ENCODE assay signal across 14 cellular contexts in genomic region chr17:35521150-35521549, GRCh38. TPM values are rescaled to one million over a fixed set of nuclear protein-coding genes. Genes with fewer than 3 reads are reported as not detected.
A peak's percentile ranks its signal among the peaks of the same experiment; 100 is the strongest.
DNase-seq lines count a peak whose midpoint lies in the region; ATAC-seq and TF ChIP-seq lines count a peak whose summit lies in the region.
"Had no signal": no experiment of that assay in that cellular context is flagged by ENCODE, and none has a peak within 500 bp of the region (broad histone marks: within the 10 kb centered on the region; RNA-seq: fewer than 3 reads in every experiment).

No MANE protein-coding gene starts in this region.

- H3K4me1 Mint-ChIP-seq in CD8-positive, alpha-beta T cell (ENCODE audit: low read depth): peaks cover 96% of the 10 kb centered on the region
- H3K4me1 Mint-ChIP-seq in T-cell (peaks cover 95 to 98% (median 96%) of the 10 kb centered on the region in 3 donors), immature natural killer cell (peaks cover 95 to 100% of the 10 kb centered on the region in 2 donors)

- no peak overlapping the region for H2BK5ac ChIP-seq in mesendoderm (ENCODE audit: low read length)

- no peak overlapping the region for H3K23ac ChIP-seq in mesendoderm (ENCODE audit: low read length)

- no peaks in the 10 kb centered on the region for H3K27me3 Mint-ChIP-seq in CD8-positive, alpha-beta T cell (ENCODE audit: low read depth)
- no peaks in the 10 kb centered on the region for H3K27me3 Mint-ChIP-seq in T-cell
- peaks cover 0 to 7% (median 4%) of the 10 kb centered on the region in 3 donors for H3K27me3 Mint-ChIP-seq in immature natural killer cell (ENCODE audit: low read depth in 3 of 3)

- H4K5ac ChIP-seq in mesendoderm (ENCODE audit: low read length): no peak overlapping the region

- H2AK5ac ChIP-seq in mesendoderm (ENCODE audit: low read length): no peak overlapping the region

- H3K18ac ChIP-seq in mesendoderm (ENCODE audit: low read length): no peak overlapping the region

- DNase-seq in CD8-positive, alpha-beta T cell: no peak
- DNase-seq in T-cell (no peak), immature natural killer cell (no peak), foreskin keratinocyte (no peak), mesendoderm (no peak)
- DNase-seq: kidney, NCI-H187 treated with DMSO at 0.1 percent for 48 hours, nucleus accumbens, right lobe of liver had no signal

- H3K79me2 ChIP-seq in mesendoderm (ENCODE audit: control insufficient read depth, insufficient read depth, low read length): no peaks in the 10 kb centered on the region

- H3K79me1 ChIP-seq in mesendoderm (ENCODE audit: low read length): no peaks in the 10 kb centered on the region

- no peak overlapping the region for H3K27ac ChIP-seq in BLaER1
- no peak overlapping the region for H3K27ac ChIP-seq in CD8-positive, alpha-beta T cell (ENCODE audit: low read depth, low read length)
- no peak overlapping the region for H3K27ac ChIP-seq in foreskin keratinocyte
- no peak overlapping the region for H3K27ac ChIP-seq in mesendoderm (ENCODE audit: low read depth, low read length)
- H3K27ac ChIP-seq: right lobe of liver had no signal

- intact Hi-C loops in CD8-positive, alpha-beta T cell (cut with DNase I, micrococcal nuclease): loop anchor here in 1 of 2 experiments (2.0 kb wide), 3 partner anchors 14 to 32 kb away; partner anchors contain the start of gene SLFN12L

- H3K9ac ChIP-seq in BLaER1 (no peak overlapping the region), mesendoderm (ENCODE audit: low read length) (no peak overlapping the region)

- peaks cover 4% of the 10 kb centered on the region; the same call in 1 of the 2 replicates for H3K9me3 ChIP-seq in BLaER1
- no peaks in the 10 kb centered on the region for H3K9me3 ChIP-seq in CD8-positive, alpha-beta T cell (ENCODE audit: low read length)
- H3K9me3 ChIP-seq: right lobe of liver had no signal

- no peak overlapping the region for H3K4me3 ChIP-seq in BLaER1
- no peak overlapping the region for H3K4me3 ChIP-seq in CD8-positive, alpha-beta T cell (ENCODE audit: low read depth, low read length)
- H3K4me3 ChIP-seq in mesendoderm (ENCODE audit: low read length): no peak overlapping the region
- H3K4me3 ChIP-seq: right lobe of liver had no signal

- ATAC-seq in CD8-positive, alpha-beta T cell: peak; percentile 16
- ATAC-seq in T-cell (replicated peaks in 1 of 4) (peak in 1 of 4 experiments; percentile 28), foreskin keratinocyte (no peak), GM21717 (IDR thresholded peaks at IDR 0.05; ENCODE audit: unreplicated experiment) (no peak)

- CTCF ChIA-PET in CD8-positive, alpha-beta T cell (lab: Charles Lee): interaction anchor here (1.6 to 3.0 kb wide), 5 partner anchors 11 to 209 kb away, joined by 4 to 14 read pairs (median 6); no protein-coding TSS in a partner anchor
- CTCF ChIA-PET in T-cell (lab: Charles Lee): interaction anchor here (0.8 to 1.7 kb wide), 10 partner anchors 10 to 209 kb away, joined by 3 to 13 read pairs (median 5); partner anchors contain the start of gene SLFN11 (in 1 of the 2)

- H3K4ac ChIP-seq in mesendoderm (ENCODE audit: low read depth, low read length): no peak overlapping the region

- H3K4me1 ChIP-seq in BLaER1 (peaks cover 14% of the 10 kb centered on the region), foreskin keratinocyte (no peaks in the 10 kb centered on the region), mesendoderm (ENCODE audit: control insufficient read depth, low read depth, low read length) (no peaks in the 10 kb centered on the region)
- peaks cover 75% of the 10 kb centered on the region for H3K4me1 ChIP-seq in CD8-positive, alpha-beta T cell (ENCODE audit: insufficient read depth, low read length)
- H3K4me1 ChIP-seq: right lobe of liver had no signal

- no peak overlapping the region for H4K8ac ChIP-seq in mesendoderm (ENCODE audit: low read depth, low read length)

- H3K56ac ChIP-seq in mesendoderm (ENCODE audit: low read length): no peak overlapping the region

- H2BK15ac ChIP-seq in mesendoderm (replicated peaks; ENCODE audit: low read depth): no peak overlapping the region

- H3K27me3 ChIP-seq in BLaER1 (no peaks in the 10 kb centered on the region), foreskin keratinocyte (peaks cover 62% of the 10 kb centered on the region), mesendoderm (ENCODE audit: insufficient read depth, low read length, poor library complexity) (peaks cover 2% of the 10 kb centered on the region)
- no peaks in the 10 kb centered on the region for H3K27me3 ChIP-seq in CD8-positive, alpha-beta T cell (ENCODE audit: insufficient read depth, low read length)
- H3K27me3 ChIP-seq: right lobe of liver had no signal

- peaks cover 82% of the 10 kb centered on the region for H3K36me3 Mint-ChIP-seq in CD8-positive, alpha-beta T cell
- H3K36me3 Mint-ChIP-seq in T-cell: peaks cover 72% of the 10 kb centered on the region
- peaks cover 14 to 19% (median 16%) of the 10 kb centered on the region in 3 donors for H3K36me3 Mint-ChIP-seq in immature natural killer cell

- peak overlapping the region; percentile 61 for H3K4me3 Mint-ChIP-seq in CD8-positive, alpha-beta T cell
- peak overlapping the region; percentile 46 to 72 (median 68) for H3K4me3 Mint-ChIP-seq in T-cell
- H3K4me3 Mint-ChIP-seq in immature natural killer cell: peak overlapping the region; percentile 75 to 86 (median 80)

- H3K36me3 ChIP-seq in BLaER1: no peaks in the 10 kb centered on the region
- peaks cover 6% of the 10 kb centered on the region for H3K36me3 ChIP-seq in CD8-positive, alpha-beta T cell (ENCODE audit: insufficient read depth, low read length)
- H3K36me3 ChIP-seq in mesendoderm (ENCODE audit: control insufficient read depth, insufficient read depth, low read length): no peaks in the 10 kb centered on the region
- H3K36me3 ChIP-seq: right lobe of liver had no signal

- H3K9me3 Mint-ChIP-seq in CD8-positive, alpha-beta T cell: peaks cover 2% of the 10 kb centered on the region
- H3K9me3 Mint-ChIP-seq in T-cell (no peaks in the 10 kb centered on the region), immature natural killer cell (no peaks in the 10 kb centered on the region)

- WGBS in mesendoderm (ENCODE audit: extremely low coverage, insufficient coverage, low lambda C conversion rate): no CpG with 5 or more reads among the region's 1 CpG

- H2BK120ac ChIP-seq in mesendoderm (ENCODE audit: low read depth, low read length): no peak overlapping the region

- peak overlapping the region; percentile 91 for H3K27ac Mint-ChIP-seq in CD8-positive, alpha-beta T cell
- H3K27ac Mint-ChIP-seq in T-cell (peak overlapping the region; percentile 89), immature natural killer cell (peak overlapping the region; percentile 91 to 97 (median 95))

- POLR2A ChIA-PET in CD8-positive, alpha-beta T cell (lab: Charles Lee): interaction anchor here (0.7 to 3.0 kb wide), 13 partner anchors 9 to 279 kb away, joined by 3 to 14 read pairs (median 5); partner anchors contain the start of genes SLFN12L and SLFN5
- POLR2A ChIA-PET in T-cell (lab: Charles Lee): interaction anchor here (0.5 to 1.2 kb wide), 6 partner anchors 8 to 307 kb away, joined by 3 to 9 read pairs (median 5); no protein-coding TSS in a partner anchor

- H3K4me2 ChIP-seq in BLaER1 (peak overlapping the region; percentile 43), mesendoderm (ENCODE audit: low read length) (no peak overlapping the region)

- no peaks in the 10 kb centered on the region for H4K20me1 ChIP-seq in BLaER1

- TF ChIP-seq CTCF in CD8-positive, alpha-beta T cell (IDR thresholded peaks at IDR 0.05): no peak
- no peak for TF ChIP-seq CTCF in foreskin keratinocyte (conservative IDR thresholded peaks at IDR 0.05)

RNA-seq across cellular contexts. Expression of gene SLFN12L, which starts 16.3 kb away (rescaled TPM):
- total RNA-seq in CD8-positive, alpha-beta T cell: 10 to 100 TPM; 39.8 to 41.4 TPM
- total RNA-seq in T-cell: 100 to 1,000 TPM in 1 of 5 donors, 10 to 100 TPM in 4; 79.7 to 113 (median 90.7) TPM
- polyA plus RNA-seq in immature natural killer cell: 10 to 100 TPM; 14.8 to 28.8 (median 27.4) TPM
- not detected in 2 replicates for total RNA-seq in foreskin keratinocyte
- not detected in 2 replicates for polyA plus RNA-seq in foreskin keratinocyte
- not detected for polyA plus RNA-seq in mesendoderm (2013, experiment 1 of 2)
- polyA plus RNA-seq in mesendoderm (2013, experiment 2 of 2): not detected
- total RNA-seq: NCI-H460, OCI-LY7 had no signal

RNA-seq across cellular contexts. Expression of gene SLFN14, which starts 39.5 kb away (rescaled TPM):
- total RNA-seq in CD8-positive, alpha-beta T cell: not detected
- total RNA-seq in T-cell: not detected
- polyA plus RNA-seq in immature natural killer cell: under 1 TPM in 2 of 3 donors, not detected in 1; 0.10 to 0.50 TPM
- total RNA-seq in foreskin keratinocyte: not detected in 2 replicates
- polyA plus RNA-seq in foreskin keratinocyte: not detected in 2 replicates
- not detected for polyA plus RNA-seq in mesendoderm (2013, experiment 1 of 2)
- polyA plus RNA-seq in mesendoderm (2013, experiment 2 of 2): not detected
- total RNA-seq: fibroblast of lung, NCI-H460, OCI-LY7 had no signal
- polyA plus RNA-seq: fibroblast of lung had no signal

RNA-seq across cellular contexts. Expression of gene PEX12, which starts 57.2 kb away (rescaled TPM):
- total RNA-seq in CD8-positive, alpha-beta T cell: 1 to 10 TPM; 2.7 to 3.2 TPM
- total RNA-seq in T-cell (1 to 10 TPM; 3.6 to 6.6 (median 5.6) TPM), foreskin keratinocyte (3.9 and 4.0 TPM in 2 replicates)
- polyA plus RNA-seq in immature natural killer cell (1 to 10 TPM in 2 of 3 donors, not detected in 1; 1.7 to 2.0 TPM), foreskin keratinocyte (2.0 and 2.1 TPM in 2 replicates)
- polyA plus RNA-seq in mesendoderm (2013, experiment 1 of 2): 3.1 TPM
- polyA plus RNA-seq in mesendoderm (2013, experiment 2 of 2): 2.9 TPM

Comparison
In these comparisons a context has a peak if more than half of its experiments do, and no peak if none do; other contexts are left out.
1. RNA of gene SLFN12L, which starts 16.3 kb away (total RNA-seq): 79.7 to 113 TPM in T-cell and 39.8 to 41.4 TPM in CD8-positive, alpha-beta T cell; not detected in foreskin keratinocyte; every median in the first group is over 10 times any median in the second.
2. Peak in every context shown above with its lines, with median percentiles within 50 percentile points of each other: H3K27ac Mint-ChIP-seq and H3K4me3 Mint-ChIP-seq.